In genomic region chr7:130037703-130038102, GRCh38 we compare ENCODE assay signal across 13 cellular contexts. TPM values are rescaled to one million over a fixed set of nuclear protein-coding genes. Genes with fewer than 3 reads are reported as not detected.
DNase-seq lines count a peak whose midpoint lies in the region; ATAC-seq and TF ChIP-seq lines count a peak whose summit lies in the region.
"Had no signal": no experiment of that assay in that cellular context is flagged by ENCODE, and none has a peak within 500 bp of the region (broad histone marks: within the 10 kb centered on the region; RNA-seq: fewer than 3 reads in every experiment).

No MANE protein-coding gene starts in this region.

- H3K4me3 ChIP-seq in cardiac fibroblast (replicated peaks in 1 of 2; ENCODE audit: low read depth in 2 of 2, low read length in 2 of 2) = no peak overlapping the region
- H3K4me3 ChIP-seq: ascending aorta, mucosa of descending colon had no signal

- no peaks in the 10 kb centered on the region for H3K9me3 Mint-ChIP-seq in neural crest cell

- H3K27me3 Mint-ChIP-seq in neural crest cell (ENCODE audit: low read depth) = no peaks in the 10 kb centered on the region

- no peak overlapping the region for H3K27ac Mint-ChIP-seq in neural crest cell (ENCODE audit: unreplicated experiment)

- DNase-seq in GM10266 (ENCODE audit: extremely low spot score) (no peak), NCI-H2227 (lab: John Stamatoyannopoulos, UW; ENCODE audit: unreplicated experiment) (peak; percentile 19), cardiac fibroblast (ENCODE audit: low read depth in 2 of 2) (peak; percentile 32 to 40), neural crest cell (ENCODE audit: low read depth, low spot score) (no peak), NCI-H1436 (lab: John Stamatoyannopoulos, UW) (no peak)
- DNase-seq in stimulated activated naive CD4-positive, alpha-beta T cell (lab: John Stamatoyannopoulos, UW) = no peak
- DNase-seq: activated CD8-positive, alpha-beta memory T cell treated with anti-CD3 and anti-CD28 coated beads, Interleukin-2, amount 50 U/mL, for 48 hours; mucosa of descending colon; NCI-H446 treated with DMSO at 0.1 percent for 48 hours; T-helper 1 cell had no signal

- no peak for ATAC-seq in GM19395 (IDR thresholded peaks at IDR 0.05; ENCODE audit: unreplicated experiment)
- no peak for ATAC-seq in HG03097 (IDR thresholded peaks at IDR 0.05; ENCODE audit: low FRiP score, unreplicated experiment)
- ATAC-seq: mucosa of descending colon had no signal

- peaks cover 10% of the 10 kb centered on the region for H3K36me3 Mint-ChIP-seq in neural crest cell (ENCODE audit: low read depth)

- H3K4me1 Mint-ChIP-seq in neural crest cell = no peaks in the 10 kb centered on the region

- TF ChIP-seq CTCF in GM10266 (IDR thresholded peaks at IDR 0.05; ENCODE audit: control insufficient read depth, insufficient read depth, low read depth, missing control alignments) (peak; percentile 15), cardiac fibroblast (IDR thresholded peaks at IDR 0.05; ENCODE audit: low read depth, low read length) (peak; percentile 40), neural crest cell (conservative IDR thresholded peaks at IDR 0.05) (peak; percentile 54)

- H3K4me3 Mint-ChIP-seq in neural crest cell = no peak overlapping the region

RNA-seq across cellular contexts. Expression of gene ZC3HC1, which starts 13.5 kb away (rescaled TPM):
- 33.6 and 35.1 TPM in 2 replicates for total RNA-seq in neural crest cell

RNA-seq across cellular contexts. Expression of gene KLHDC10, which starts 32.6 kb away (rescaled TPM):
- total RNA-seq in neural crest cell = 32.4 and 33.8 TPM in 2 replicates

Comparison
In these comparisons a context has a peak if more than half of its experiments do, and no peak if none do; other contexts are left out.
1. DNase-seq: peak in NCI-H2227 (single experiment) and cardiac fibroblast (2 of 2); none in GM10266 (single experiment), neural crest cell (single experiment), stimulated activated naive CD4-positive, alpha-beta T cell (0 of 6) and NCI-H1436 (single experiment).
2. Peak in every context shown above with its lines, with median percentiles within 50 percentile points of each other: CTCF ChIP-seq.